In genomic region chr7:45651540-45651939, GRCh38 we compare ENCODE assay signal across 21 cellular contexts.
DNase-seq lines count a peak whose midpoint lies in the region; ATAC-seq and TF ChIP-seq lines count a peak whose summit lies in the region.
"Had no signal": no experiment of that assay in that cellular context is flagged by ENCODE, and none has a peak within 500 bp of the region (broad histone marks: within the 10 kb centered on the region; RNA-seq: fewer than 3 reads in every experiment).

No MANE protein-coding gene starts in this region.

- H3K79me2 ChIP-seq in GM23338 (replicated peaks; ENCODE audit: insufficient read depth) (no peaks in the 10 kb centered on the region), mesendoderm (ENCODE audit: control insufficient read depth, insufficient read depth, low read length) (no peaks in the 10 kb centered on the region)

- H2AFZ ChIP-seq in GM23338, result no peak overlapping the region

- H3K4me3 ChIP-seq in GM23338 (no peak overlapping the region), stomach (no peak overlapping the region), mesendoderm (ENCODE audit: low read length) (no peak overlapping the region)

- no peak overlapping the region for H4K5ac ChIP-seq in mesendoderm (ENCODE audit: low read length)

- TF ChIP-seq EP300 in stomach (IDR thresholded peaks at IDR 0.05), result no peak

- H4K8ac ChIP-seq in mesendoderm (ENCODE audit: low read depth, low read length), result no peak overlapping the region

- no peaks in the 10 kb centered on the region for H3K27me3 ChIP-seq in GM23338 (ENCODE audit: insufficient read depth)
- H3K27me3 ChIP-seq in stomach, result no peaks in the 10 kb centered on the region
- no peaks in the 10 kb centered on the region for H3K27me3 ChIP-seq in mesendoderm (ENCODE audit: insufficient read depth, low read length, poor library complexity)

- peaks cover 19% of the 10 kb centered on the region for H3K36me3 Mint-ChIP-seq in GM23338 (ENCODE audit: low read depth)
- H3K36me3 Mint-ChIP-seq: CD8-positive, alpha-beta T cell had no signal

- H3K18ac ChIP-seq in mesendoderm (ENCODE audit: low read length), result no peak overlapping the region

- H3K9me3 ChIP-seq in stomach, result no peaks in the 10 kb centered on the region

- 85 to 91% (median 88%) methylated on average over 6 of the region's 6 CpGs for WGBS in stomach, 5 donors
- no CpG with 5 or more reads among the region's 6 CpGs for WGBS in mesendoderm (ENCODE audit: extremely low coverage, insufficient coverage, low lambda C conversion rate)

- no peak overlapping the region for H3K9ac ChIP-seq in mesendoderm (ENCODE audit: low read length)

- ATAC-seq in GM23338 (no peak), HG03521 (IDR thresholded peaks at IDR 0.05; ENCODE audit: unreplicated experiment) (no peak)
- ATAC-seq: CD8-positive, alpha-beta T cell; HCT116 had no signal

- POLR2A ChIA-PET in RWPE1 (lab: Yijun Ruan, JAX; ENCODE audit: low non-redundant PET), result no interaction called here

- no peak overlapping the region for H3K56ac ChIP-seq in mesendoderm (ENCODE audit: low read length)

- H3K4me1 ChIP-seq in GM23338 (ENCODE audit: insufficient read depth) (no peaks in the 10 kb centered on the region), stomach (peaks cover 0 to 5% (median 0%) of the 10 kb centered on the region in 4 donors), mesendoderm (ENCODE audit: control insufficient read depth, low read depth, low read length) (no peaks in the 10 kb centered on the region)

- no peak for TF ChIP-seq CTCF in GM23338 (conservative IDR thresholded peaks at IDR 0.05; ENCODE audit: low read depth in 2 of 2)
- TF ChIP-seq CTCF in stomach (IDR thresholded peaks at IDR 0.05), result no peak
- no peak for TF ChIP-seq CTCF in RWPE1 (conservative IDR thresholded peaks at IDR 0.05; ENCODE audit: low read depth)

- no peak overlapping the region for H2BK15ac ChIP-seq in mesendoderm (replicated peaks; ENCODE audit: low read depth)

- no peaks in the 10 kb centered on the region for H3K9me2 ChIP-seq in GM23338 (ENCODE audit: insufficient read depth)

- no peak overlapping the region for H2BK120ac ChIP-seq in mesendoderm (ENCODE audit: low read depth, low read length)

- DNase-seq in AG20443 (ENCODE audit: low spot score) (peak; percentile 2), GM23338 (ENCODE audit: low spot score) (no peak), islet precursor cell (peak; percentile 35), stomach (peak; percentile 20), RWPE1 (ENCODE audit: low spot score) (no peak), mesendoderm (no peak)
- DNase-seq: 8988T; AML-193; Calu3; CD8-positive, alpha-beta T cell; DMS 273 treated with DMSO at 0.1 percent for 48 hours; DMS53; DND-41; EL; GOT3; H7; HFFc6; IMR-90; KBM-7 had no signal

- no peak overlapping the region for H3K4ac ChIP-seq in mesendoderm (ENCODE audit: low read depth, low read length)

- no peaks in the 10 kb centered on the region for H3K79me1 ChIP-seq in mesendoderm (ENCODE audit: low read length)

- H3K27ac ChIP-seq in GM23338 (ENCODE audit: low read depth), result no peak overlapping the region
- no peak overlapping the region for H3K27ac ChIP-seq in stomach
- H3K27ac ChIP-seq in RWPE1, result no peak overlapping the region
- no peak overlapping the region for H3K27ac ChIP-seq in mesendoderm (ENCODE audit: low read depth, low read length)

- no peak overlapping the region for H3K4me3 Mint-ChIP-seq in GM23338
- H3K4me3 Mint-ChIP-seq: CD8-positive, alpha-beta T cell; HFFc6 had no signal

- intact Hi-C loops in stomach (cut with DNase I; ENCODE audit: low total_unique reads), result no loop called here

- H3K27me3 Mint-ChIP-seq in GM23338 (ENCODE audit: insufficient read depth, low read depth, poor library complexity), result peaks cover 4% of the 10 kb centered on the region

- no peaks in the 10 kb centered on the region for H3F3A ChIP-seq in GM23338 (replicated peaks; ENCODE audit: low read depth)

- no peaks in the 10 kb centered on the region for H4K20me1 ChIP-seq in GM23338 (replicated peaks; ENCODE audit: insufficient read depth)

- no peak overlapping the region for H2BK5ac ChIP-seq in mesendoderm (ENCODE audit: low read length)

- H3K36me3 ChIP-seq in GM23338 (ENCODE audit: insufficient read depth) (no peaks in the 10 kb centered on the region), stomach (no peaks in the 10 kb centered on the region), mesendoderm (ENCODE audit: control insufficient read depth, insufficient read depth, low read length) (no peaks in the 10 kb centered on the region)

- TF ChIP-seq POLR2A in stomach (IDR thresholded peaks at IDR 0.05), result no peak

- CTCF ChIA-PET in RWPE1 (lab: Yijun Ruan, JAX), result interaction anchor here (0.6 kb wide), 1 partner anchor 195 kb away, joined by 7 read pairs; no protein-coding TSS in a partner anchor

- no peaks in the 10 kb centered on the region for H3K4me1 Mint-ChIP-seq in GM23338

- no peak overlapping the region for H3K23ac ChIP-seq in mesendoderm (ENCODE audit: low read length)

- H3K27ac Mint-ChIP-seq in GM23338, result peak overlapping the region; percentile 8; the same call in 1 of the 2 replicates
- H3K27ac Mint-ChIP-seq: CD8-positive, alpha-beta T cell; HFFc6 had no signal

- H3K4me2 ChIP-seq in GM23338, result no peak overlapping the region
- no peak overlapping the region for H3K4me2 ChIP-seq in mesendoderm (ENCODE audit: low read length)

- no peak overlapping the region for H2AK5ac ChIP-seq in mesendoderm (ENCODE audit: low read length)

- no peaks in the 10 kb centered on the region for H3K9me3 Mint-ChIP-seq in GM23338
- H3K9me3 Mint-ChIP-seq: CD8-positive, alpha-beta T cell; HFFc6 had no signal

TF ChIP-seq in GM23338, 12 proteins besides CTCF, POLR2A, EP300 and RAD21:
- no peak for TF ChIP-seq EZH2phosphoT487 (IDR thresholded peaks at IDR 0.05; ENCODE audit: unreplicated experiment)
- TF ChIP-seq ZNF331 (CRISPR knock-in tag; IDR thresholded peaks at IDR 0.05; ENCODE audit: low read depth), result no peak

Comparison
In these comparisons a context has a peak if more than half of its experiments do, and no peak if none do; other contexts are left out.
1. DNase-seq: peak in AG20443 (single experiment), islet precursor cell (single experiment) and stomach (single experiment); none in GM23338 (single experiment), RWPE1 (single experiment) and mesendoderm (single experiment).